ENCODE assay signal across 9 cellular contexts in genomic region chr5:150274811-150275210, GRCh38. TPM values are rescaled to one million over a fixed set of nuclear protein-coding genes. Genes with fewer than 3 reads are reported as not detected.
"Had no signal": no experiment of that assay in that cellular context is flagged by ENCODE, and none has a peak within 500 bp of the region (broad histone marks: within the 10 kb centered on the region; RNA-seq: fewer than 3 reads in every experiment).

No MANE protein-coding gene starts in this region.

- H3K9me3 ChIP-seq: HAP-1 had no signal

- H3K27ac ChIP-seq: HL-60 had no signal

- H2AFZ ChIP-seq: GM23338 had no signal

- H3K36me3 ChIP-seq: HAP-1 had no signal

- H3K4me1 ChIP-seq: HAP-1 had no signal

- ATAC-seq: GM23338, HCT116, HepG2 had no signal

- H3K4me3 ChIP-seq: GM23338, HAP-1 had no signal

- H3K4me2 ChIP-seq: GM23338 had no signal

- H3K27ac Mint-ChIP-seq: GM23338, HFFc6, IgD-negative memory B cell had no signal

- H3K36me3 Mint-ChIP-seq: IgD-negative memory B cell had no signal

- H3K4me1 Mint-ChIP-seq: IgD-negative memory B cell had no signal

- DNase-seq: HFFc6, KBM-7 had no signal

- H3K9me3 Mint-ChIP-seq: GM23338, HFFc6, IgD-negative memory B cell had no signal

- H3K4me3 Mint-ChIP-seq: GM23338, HFFc6, IgD-negative memory B cell had no signal

RNA-seq across cellular contexts. Expression of gene CAMK2A, which starts 14.8 kb away (rescaled TPM):
- total RNA-seq: GM23338, HT1080 had no signal
- polyA plus RNA-seq: HepG2, IgD-negative memory B cell had no signal

RNA-seq across cellular contexts. Expression of gene ARSI, which starts 27.9 kb away (rescaled TPM):
- polyA plus RNA-seq: IgD-negative memory B cell had no signal
